In genomic region chr12:30909721-30910350, GRCh38 we compare ENCODE assay signal across 28 cellular contexts. TPM values are rescaled to one million over a fixed set of nuclear protein-coding genes. Genes with fewer than 3 reads are reported as not detected.
DNase-seq lines count a peak whose midpoint lies in the region; FAIRE-seq and TF ChIP-seq lines count a peak whose summit lies in the region.
"Had no signal": no experiment of that assay in that cellular context is flagged by ENCODE, and none has a peak within 500 bp of the region (broad histone marks: within the 10 kb centered on the region; RNA-seq: fewer than 3 reads in every experiment).

No MANE protein-coding gene starts in this region.

- H4K20me1 ChIP-seq in Karpas-422 (ENCODE audit: insufficient read depth, low read depth, low read length) = no peaks in the 10 kb centered on the region

- no peaks in the 10 kb centered on the region for H3K36me3 Mint-ChIP-seq in nephron (ENCODE audit: low read depth)
- H3K36me3 Mint-ChIP-seq: activated naive CD4-positive, alpha-beta T cell treated with anti-CD3 and anti-CD28 coated beads, Interleukin-2, amount 50 U/mL, for 72 hours; stimulated activated memory B cell treated with anti-CD40 and anti-IgM and Interleukin-4, amounts not matched to agents 10 μg/mL and 1 μg/mL and 100 μg/mL, for 72 hours had no signal

- in situ Hi-C loops in transverse colon (cut with MboI; ENCODE audit: low pct_ligation_motif_present in 1 of 4, low pct_unique_long_range_greater_than_20kb in 1 of 4, low sequenced_read_pairs in 3 of 4) = no loop called here

- peaks cover 3% of the 10 kb centered on the region for H3K9me3 Mint-ChIP-seq in nephron
- H3K9me3 Mint-ChIP-seq: activated B cell treated with CpG ODN at 0.5 μM for 24 hours; activated T-helper 2 cell treated with anti-CD3 and anti-CD28 coated beads, Interferon-gamma antibody, Interleukin-2, Interleukin-4, amounts not matched to agents 10 μg/mL and 5 μg/mL and 100 μg/mL, durations not matched to agents 14 hours and 24 hours and 36 hours; HFFc6; stimulated activated memory B cell treated with anti-CD40 and anti-IgM and Interleukin-4, amounts not matched to agents 10 μg/mL and 1 μg/mL and 100 μg/mL, for 72 hours had no signal

- H3K4me1 ChIP-seq in Karpas-422 (ENCODE audit: low read length) (no peaks in the 10 kb centered on the region), transverse colon (peaks cover 0 to 15% (median 0%) of the 10 kb centered on the region in 4 donors)
- H3K4me1 ChIP-seq: ascending aorta, lower lobe of right lung, psoas muscle had no signal

- H3K27ac ChIP-seq in Karpas-422 (ENCODE audit: low read length) (no peak overlapping the region), transverse colon (peak overlapping the region in 3 of 4 donors; percentile 11 to 43 (median 35))
- H3K27ac ChIP-seq: ascending aorta, lower lobe of right lung, psoas muscle had no signal

- no peak overlapping the region for H3K4me3 Mint-ChIP-seq in nephron
- H3K4me3 Mint-ChIP-seq: activated B cell treated with CpG ODN at 0.5 μM for 24 hours; HFFc6; stimulated activated memory B cell treated with anti-CD40 and anti-IgM and Interleukin-4, amounts not matched to agents 10 μg/mL and 1 μg/mL and 100 μg/mL, for 72 hours had no signal

- no peaks in the 10 kb centered on the region for H3K27me3 Mint-ChIP-seq in nephron (ENCODE audit: low read depth)
- H3K27me3 Mint-ChIP-seq: activated B cell treated with CpG ODN at 0.5 μM for 24 hours; stimulated activated memory B cell treated with anti-CD40 and anti-IgM and Interleukin-4, amounts not matched to agents 10 μg/mL and 1 μg/mL and 100 μg/mL, for 72 hours had no signal

- no peak overlapping the region for H3K9ac ChIP-seq in Karpas-422 (ENCODE audit: low read length)

- H3K4me3 ChIP-seq in Karpas-422 (ENCODE audit: low read length) (no peak overlapping the region), choroid plexus epithelial cell (ENCODE audit: low read depth, low read length) (no peak overlapping the region), transverse colon (no peak overlapping the region)
- H3K4me3 ChIP-seq: ascending aorta, lower lobe of right lung, psoas muscle, testis had no signal

- peak overlapping the region; percentile 81 to 90 (median 85) for H3K27ac Mint-ChIP-seq in nephron
- H3K27ac Mint-ChIP-seq: activated B cell treated with CpG ODN at 0.5 μM for 24 hours; activated naive CD4-positive, alpha-beta T cell treated with anti-CD3 and anti-CD28 coated beads, Interleukin-2, amount 50 U/mL, for 72 hours; activated T-helper 2 cell treated with anti-CD3 and anti-CD28 coated beads, Interferon-gamma antibody, Interleukin-2, Interleukin-4, amounts not matched to agents 10 μg/mL and 5 μg/mL and 100 μg/mL, durations not matched to agents 14 hours and 24 hours and 36 hours; HFFc6; stimulated activated memory B cell treated with anti-CD40 and anti-IgM and Interleukin-4, amounts not matched to agents 10 μg/mL and 1 μg/mL and 100 μg/mL, for 72 hours had no signal

- no peaks in the 10 kb centered on the region for H3K27me3 ChIP-seq in Karpas-422 (ENCODE audit: low read length)
- H3K27me3 ChIP-seq in transverse colon = no peaks in the 10 kb centered on the region
- H3K27me3 ChIP-seq: ascending aorta, testis had no signal

- WGBS in transverse colon (ENCODE audit: low coverage in 1 of 2), 2 donors = 50 to 74% methylated on average over 1 to 3 of the region's 3 CpGs

- intact Hi-C loops in transverse colon (cut with DNase I; ENCODE audit: low total_unique reads) = no loop called here

- no peak for FAIRE-seq in GM12891 (lab: Jason Lieb, UNC)
- FAIRE-seq: frontal cortex, islet of Langerhans had no signal

- H3K9me3 ChIP-seq in Karpas-422 (ENCODE audit: low read length) (no peaks in the 10 kb centered on the region), transverse colon (no peaks in the 10 kb centered on the region)
- H3K9me3 ChIP-seq: ascending aorta, lower lobe of right lung, psoas muscle, testis had no signal

- no peak overlapping the region for H2AFZ ChIP-seq in Karpas-422 (ENCODE audit: low read length)

- H3K36me3 ChIP-seq in Karpas-422 (ENCODE audit: insufficient read depth, low read length) = no peaks in the 10 kb centered on the region
- H3K36me3 ChIP-seq in transverse colon = no peaks in the 10 kb centered on the region
- H3K36me3 ChIP-seq: ascending aorta, lower lobe of right lung had no signal

- no peaks in the 10 kb centered on the region for H3K9me2 ChIP-seq in Karpas-422 (replicated peaks; ENCODE audit: insufficient read depth, low read length)

- TF ChIP-seq EP300 in transverse colon (IDR thresholded peaks at IDR 0.05; ENCODE audit: low read depth) = no peak

- DNase-seq in Karpas-422 (peak; percentile 34), choroid plexus epithelial cell (ENCODE audit: low read depth) (peak; percentile 25), transverse colon (no peak), GM12891 (ENCODE audit: insufficient read length, low spot score) (no peak), GM10266 (ENCODE audit: extremely low spot score) (no peak), SIG-M5 treated with dmso at 0.1 percent for 504 hours (lab: John Stamatoyannopoulos, UW; ENCODE audit: unreplicated experiment) (no peak)
- DNase-seq: activated B cell treated with CpG ODN at 0.5 μM for 24 hours; activated CD4-positive, alpha-beta T cell treated with anti-CD3 and anti-CD28 coated beads, Interleukin-2, amount 50 U/mL, for 4 hours; activated CD8-positive, alpha-beta memory T cell treated with anti-CD3 and anti-CD28 coated beads, Interleukin-2, amount 50 U/mL, for 48 hours; effector CD4-positive, alpha-beta T cell; EL; erythroblast; HFFc6; hippocampal formation; lower lobe of right lung; NCI-H2081 treated with DMSO at 0.1 percent for 48 hours; psoas muscle; SW 1271; T1000; testis had no signal

- TF ChIP-seq CTCF in choroid plexus epithelial cell (conservative IDR thresholded peaks at IDR 0.05; ENCODE audit: low read depth, low read length) = no peak
- TF ChIP-seq CTCF in nephron (IDR thresholded peaks at IDR 0.05; ENCODE audit: unreplicated experiment in 3 of 3) = no peak
- TF ChIP-seq CTCF in transverse colon (IDR thresholded peaks at IDR 0.05) = no peak
- no peak for TF ChIP-seq CTCF in GM10266 (IDR thresholded peaks at IDR 0.05; ENCODE audit: control insufficient read depth, insufficient read depth, low read depth, missing control alignments)

- H3K4me1 Mint-ChIP-seq in nephron = peaks cover 27% of the 10 kb centered on the region
- H3K4me1 Mint-ChIP-seq: activated B cell treated with CpG ODN at 0.5 μM for 24 hours; stimulated activated memory B cell treated with anti-CD40 and anti-IgM and Interleukin-4, amounts not matched to agents 10 μg/mL and 1 μg/mL and 100 μg/mL, for 72 hours had no signal

- TF ChIP-seq POLR2A in transverse colon (IDR thresholded peaks at IDR 0.05) (no peak), GM12891 (IDR thresholded peaks at IDR 0.05; ENCODE audit: low read depth, low read length) (no peak)

- no peak overlapping the region for H3K4me2 ChIP-seq in Karpas-422 (ENCODE audit: low read depth, low read length, poor library complexity, severe bottlenecking)

- H3K79me2 ChIP-seq in Karpas-422 (ENCODE audit: low read length) = no peaks in the 10 kb centered on the region

TF ChIP-seq in GM12891, 5 proteins besides CTCF, POLR2A, EP300 and RAD21:
- no peak for TF ChIP-seq TAF1 (IDR thresholded peaks at IDR 0.05; ENCODE audit: low read depth, low read length)
- TF ChIP-seq PAX5 (IDR thresholded peaks at IDR 0.05; ENCODE audit: insufficient read depth, low read length, severe bottlenecking) = no peak
- TF ChIP-seq POLR2AphosphoS5 (IDR thresholded peaks at IDR 0.05; ENCODE audit: low read depth, low read length) = no peak
- TF ChIP-seq SPI1 (IDR thresholded peaks at IDR 0.05; ENCODE audit: low read depth, low read length) = no peak
- TF ChIP-seq POU2F2 (IDR thresholded peaks at IDR 0.05; ENCODE audit: low read depth, low read length) = no peak

RNA-seq across cellular contexts. Expression of gene TSPAN11, which starts 16.7 kb away (rescaled TPM):
- total RNA-seq in Karpas-422 (2014; rRNA removed; shearing (Covaris generic); ENCODE audit: low replicate concordance) = not detected in 2 replicates
- total RNA-seq in transverse colon = 1 to 10 TPM; 1.5 to 3.0 (median 2.9) TPM
- 0.53 TPM for polyA plus RNA-seq in GM12891 (2012; ENCODE audit: low read depth, missing spikeins)
- total RNA-seq: activated B cell treated with CpG ODN at 0.5 μM for 24 hours; activated naive CD4-positive, alpha-beta T cell treated with anti-CD3 and anti-CD28 coated beads, Interleukin-2, amount 50 U/mL, for 72 hours; activated T-helper 2 cell treated with anti-CD3 and anti-CD28 coated beads, Interferon-gamma antibody, Interleukin-2, Interleukin-4, amounts not matched to agents 10 μg/mL and 5 μg/mL and 100 μg/mL, durations not matched to agents 14 hours and 24 hours and 36 hours; OCI-LY7 had no signal

Comparison
In these comparisons a context has a peak if more than half of its experiments do, and no peak if none do; other contexts are left out.
1. DNase-seq: peak in Karpas-422 (single experiment) and choroid plexus epithelial cell (single experiment); none in transverse colon (single experiment), GM12891 (single experiment), GM10266 (single experiment) and SIG-M5 treated with dmso at 0.1 percent for 504 hours (single experiment).